Comparison of ENCODE assay signal across 26 cellular contexts in genomic region chr16:84979516-84979915, GRCh38.
"Had no signal": no experiment of that assay in that cellular context is flagged by ENCODE, and none has a peak within 500 bp of the region (broad histone marks: within the 10 kb centered on the region; RNA-seq: fewer than 3 reads in every experiment).

No MANE protein-coding gene starts in this region.

- H3K4me3 ChIP-seq: mucosa of descending colon, prostate gland had no signal

- H3K27ac Mint-ChIP-seq: activated CD4-positive, alpha-beta memory T cell treated with anti-CD3 and anti-CD28 coated beads for 36 hours; activated CD8-positive, alpha-beta memory T cell treated with anti-CD3 and anti-CD28 coated beads, Interleukin-2, amount 10 ng/mL, durations not matched to agents 7 days and 5 days; activated naive CD8-positive, alpha-beta T cell treated with anti-CD3 and anti-CD28 coated beads, Interleukin-2, amount 50 U/mL, for 24 hours; activated T-helper 2 cell treated with anti-CD3 and anti-CD28 coated beads, Interferon-gamma antibody, Interleukin-2, Interleukin-4, amounts not matched to agents 10 μg/mL and 5 μg/mL and 100 μg/mL, durations not matched to agents 14 hours and 24 hours and 36 hours; dendritic cell treated with granulocyte-macrophage colony-stimulating factor and Interleukin-4, amounts not matched to agents 40 ng/mL and 50 ng/mL, for 4 days; memory B cell; naive B cell; T-helper 2 cell treated with Interferon-gamma antibody and Interleukin-4, amounts not matched to agents 5 μg/mL and 100 μg/mL, for 36 hours had no signal

- FAIRE-seq: endothelial cell of umbilical vein, small intestine, TTC549 had no signal

- H3K4me1 Mint-ChIP-seq: activated CD8-positive, alpha-beta memory T cell treated with anti-CD3 and anti-CD28 coated beads, Interleukin-2, amount 10 ng/mL, durations not matched to agents 7 days and 5 days; activated naive CD8-positive, alpha-beta T cell treated with anti-CD3 and anti-CD28 coated beads, Interleukin-2, amount 50 U/mL, for 24 hours; stimulated activated naive CD8-positive, alpha-beta T cell treated with anti-CD3 and anti-CD28 coated beads, Interleukin-15, amount 100 ng/mL, for 72 hours had no signal

- H3K4me3 Mint-ChIP-seq: activated CD4-positive, alpha-beta memory T cell treated with anti-CD3 and anti-CD28 coated beads for 36 hours; activated CD8-positive, alpha-beta memory T cell treated with anti-CD3 and anti-CD28 coated beads, Interleukin-2, amount 10 ng/mL, durations not matched to agents 7 days and 5 days; activated naive CD8-positive, alpha-beta T cell treated with anti-CD3 and anti-CD28 coated beads, Interleukin-2, amount 50 U/mL, for 24 hours; dendritic cell treated with granulocyte-macrophage colony-stimulating factor and Interleukin-4, amounts not matched to agents 40 ng/mL and 50 ng/mL, for 4 days; memory B cell; naive B cell; neural crest cell; stimulated activated naive CD8-positive, alpha-beta T cell treated with anti-CD3 and anti-CD28 coated beads, Interleukin-15, amount 100 ng/mL, for 72 hours; T-helper 2 cell treated with Interferon-gamma antibody and Interleukin-4, amounts not matched to agents 5 μg/mL and 100 μg/mL, for 36 hours had no signal

- H3K9me3 ChIP-seq: mucosa of descending colon, prostate gland had no signal

- H3K27ac ChIP-seq: brain microvascular endothelial cell, prostate gland had no signal

- H3K9me3 Mint-ChIP-seq: activated CD4-positive, alpha-beta memory T cell treated with anti-CD3 and anti-CD28 coated beads for 36 hours; activated naive CD8-positive, alpha-beta T cell treated with anti-CD3 and anti-CD28 coated beads, Interleukin-2, amount 50 U/mL, for 24 hours; activated T-helper 2 cell treated with anti-CD3 and anti-CD28 coated beads, Interferon-gamma antibody, Interleukin-2, Interleukin-4, amounts not matched to agents 10 μg/mL and 5 μg/mL and 100 μg/mL, durations not matched to agents 14 hours and 24 hours and 36 hours; dendritic cell treated with granulocyte-macrophage colony-stimulating factor and Interleukin-4, amounts not matched to agents 40 ng/mL and 50 ng/mL, for 4 days; memory B cell; naive B cell; neural crest cell; stimulated activated naive CD8-positive, alpha-beta T cell treated with anti-CD3 and anti-CD28 coated beads, Interleukin-15, amount 100 ng/mL, for 72 hours; T-helper 2 cell treated with Interferon-gamma antibody and Interleukin-4, amounts not matched to agents 5 μg/mL and 100 μg/mL, for 36 hours had no signal

- H3K27me3 ChIP-seq: brain microvascular endothelial cell had no signal

- DNase-seq: activated CD4-positive, alpha-beta memory T cell treated with anti-CD3 and anti-CD28 coated beads for 36 hours; activated CD8-positive, alpha-beta memory T cell treated with anti-CD3 and anti-CD28 coated beads, Interleukin-2, amount 10 ng/mL, durations not matched to agents 7 days and 5 days; activated naive CD4-positive, alpha-beta T cell treated with Interleukin-2 at 50 U/mL for 16 hours; activated naive CD8-positive, alpha-beta T cell treated with anti-CD3 and anti-CD28 coated beads, Interleukin-2, amount 50 U/mL, for 24 hours; aorta; brain microvascular endothelial cell; cerebellar nuclear complex; effector memory CD4-positive, alpha-beta T cell; foreskin melanocyte; kidney glomerular epithelial cell; left ventricle myocardium superior; naive B cell; stimulated activated CD4-positive, alpha-beta T cell treated with anti-CD3 and anti-CD28 coated beads, Interleukin-15, amount 100 ng/mL, for 24 hours; stimulated activated CD4-positive, alpha-beta T cell treated with anti-CD3 and anti-CD28 coated beads, Interleukin-4, amount 100 ng/mL, for 1 hour; stimulated activated naive CD8-positive, alpha-beta T cell treated with anti-CD3 and anti-CD28 coated beads, Interleukin-15, amount 100 ng/mL, for 72 hours; trophoblast cell had no signal

- H3K27me3 Mint-ChIP-seq: activated CD4-positive, alpha-beta memory T cell treated with anti-CD3 and anti-CD28 coated beads for 36 hours; activated CD8-positive, alpha-beta memory T cell treated with anti-CD3 and anti-CD28 coated beads, Interleukin-2, amount 10 ng/mL, durations not matched to agents 7 days and 5 days; activated naive CD8-positive, alpha-beta T cell treated with anti-CD3 and anti-CD28 coated beads, Interleukin-2, amount 50 U/mL, for 24 hours; dendritic cell treated with granulocyte-macrophage colony-stimulating factor and Interleukin-4, amounts not matched to agents 40 ng/mL and 50 ng/mL, for 4 days; memory B cell; naive B cell; stimulated activated naive CD8-positive, alpha-beta T cell treated with anti-CD3 and anti-CD28 coated beads, Interleukin-15, amount 100 ng/mL, for 72 hours had no signal
